Comparison of ENCODE assay signal across 8 cellular contexts in genomic region chr17:2050246-2050866, GRCh38. TPM values are rescaled to one million over a fixed set of nuclear protein-coding genes. Genes with fewer than 3 reads are reported as not detected.
DNase-seq lines count a peak whose midpoint lies in the region; ATAC-seq and TF ChIP-seq lines count a peak whose summit lies in the region.

No MANE protein-coding gene starts in this region.

- POLR2A ChIA-PET in activated naive CD8-positive, alpha-beta T cell treated with anti-CD3 and anti-CD28 coated beads, Interleukin-2, amount 10 ng/mL, durations not matched to agents 7 days and 5 days (lab: Charles Lee) = interaction anchor here (1.0 to 2.1 kb wide), 3 partner anchors 195 to 286 kb away, joined by 3 to 6 read pairs (median 5); partner anchors contain the start of gene TSR1

- H3K9me3 Mint-ChIP-seq in activated naive CD8-positive, alpha-beta T cell treated with anti-CD3 and anti-CD28 coated beads, Interleukin-2, amount 10 ng/mL, durations not matched to agents 7 days and 5 days = no peaks in the 10 kb centered on the region

- H3K36me3 ChIP-seq in RWPE2 (ENCODE audit: low read depth) (no peaks in the 10 kb centered on the region), left ventricle myocardium inferior (no peaks in the 10 kb centered on the region), psoas muscle (ENCODE audit: insufficient read depth in 1 of 2, low read depth in 1 of 2) (no peaks in the 10 kb centered on the region)

- no peaks in the 10 kb centered on the region for H3K4me1 ChIP-seq in RWPE2 (ENCODE audit: insufficient read depth, poor library complexity, severe bottlenecking)
- H3K4me1 ChIP-seq in left ventricle myocardium inferior = peaks cover 51% of the 10 kb centered on the region
- peaks cover 11% of the 10 kb centered on the region for H3K4me1 ChIP-seq in psoas muscle

- peaks cover 18% of the 10 kb centered on the region for H3K27me3 Mint-ChIP-seq in activated naive CD8-positive, alpha-beta T cell treated with anti-CD3 and anti-CD28 coated beads, Interleukin-2, amount 10 ng/mL, durations not matched to agents 7 days and 5 days

- no peak overlapping the region for H3K4me3 Mint-ChIP-seq in activated naive CD8-positive, alpha-beta T cell treated with anti-CD3 and anti-CD28 coated beads, Interleukin-2, amount 10 ng/mL, durations not matched to agents 7 days and 5 days

- H3K27me3 ChIP-seq in RWPE2 (ENCODE audit: insufficient read depth, poor library complexity, severe bottlenecking) (peaks cover 2% of the 10 kb centered on the region), left ventricle myocardium inferior (ENCODE audit: low read depth) (peaks cover 45% of the 10 kb centered on the region), psoas muscle (ENCODE audit: insufficient read depth in 3 of 3, low read length in 2 of 3) (peaks cover 0 to 34% (median 4%) of the 10 kb centered on the region in 3 donors)

- H3K9me3 ChIP-seq in RWPE2 (ENCODE audit: severe bottlenecking) (no peaks in the 10 kb centered on the region), left ventricle myocardium inferior (replicated peaks) (no peaks in the 10 kb centered on the region), psoas muscle (no peaks in the 10 kb centered on the region)

- H3K27ac Mint-ChIP-seq in activated naive CD8-positive, alpha-beta T cell treated with anti-CD3 and anti-CD28 coated beads, Interleukin-2, amount 10 ng/mL, durations not matched to agents 7 days and 5 days = no peak overlapping the region

- peak; percentile 30 for DNase-seq in NCI-H1092 treated with DMSO at 0.1 percent for 48 hours (lab: John Stamatoyannopoulos, UW)
- DNase-seq in NCI-H1092 (lab: John Stamatoyannopoulos, UW) = no peak
- peak; percentile 70 for DNase-seq in RWPE2 (ENCODE audit: low spot score)
- peak; percentile 85 for DNase-seq in activated naive CD8-positive, alpha-beta T cell treated with anti-CD3 and anti-CD28 coated beads, Interleukin-2, amount 10 ng/mL, durations not matched to agents 7 days and 5 days
- peak; percentile 64 for DNase-seq in left ventricle myocardium inferior
- peak; percentile 74 to 81 for DNase-seq in psoas muscle
- DNase-seq in inferior parietal cortex (ENCODE audit: extremely low spot score) = no peak

- intact Hi-C loops in left ventricle myocardium inferior (cut with micrococcal nuclease) (no loop called here), psoas muscle (cut with DNase I) (no loop called here)

- peak overlapping the region; percentile 79 for H3K4me3 ChIP-seq in RWPE2 (ENCODE audit: severe bottlenecking)
- peak overlapping the region; percentile 87 for H3K4me3 ChIP-seq in left ventricle myocardium inferior
- peak overlapping the region; percentile 70 for H3K4me3 ChIP-seq in psoas muscle

- TF ChIP-seq CTCF in RWPE2 (IDR thresholded peaks at IDR 0.05; ENCODE audit: poor library complexity, severe bottlenecking) = no peak
- TF ChIP-seq CTCF in left ventricle myocardium inferior (IDR thresholded peaks at IDR 0.05; ENCODE audit: borderline replicate concordance) = no peak
- TF ChIP-seq CTCF in psoas muscle (IDR thresholded peaks at IDR 0.05) = no peak

- no peaks in the 10 kb centered on the region for H3K36me3 Mint-ChIP-seq in activated naive CD8-positive, alpha-beta T cell treated with anti-CD3 and anti-CD28 coated beads, Interleukin-2, amount 10 ng/mL, durations not matched to agents 7 days and 5 days

- H3K27ac ChIP-seq in RWPE2 (ENCODE audit: poor library complexity, severe bottlenecking) = no peak overlapping the region
- H3K27ac ChIP-seq in left ventricle myocardium inferior (replicated peaks) = peak overlapping the region; percentile 48
- H3K27ac ChIP-seq in psoas muscle = no peak overlapping the region

- peaks cover 18% of the 10 kb centered on the region for H3K4me1 Mint-ChIP-seq in activated naive CD8-positive, alpha-beta T cell treated with anti-CD3 and anti-CD28 coated beads, Interleukin-2, amount 10 ng/mL, durations not matched to agents 7 days and 5 days

- 0 to 1% (median 1%) methylated on average over 18 to 72 of the region's 72 CpGs for whole genome bisulfite sequencing in psoas muscle, 3 donors

- ATAC-seq in HG03354 (IDR thresholded peaks at IDR 0.05; ENCODE audit: poor library complexity, severe bottlenecking, unreplicated experiment) (peak; percentile 8), RWPE2 (ENCODE audit: low read depth) (no peak), psoas muscle (peak; percentile 31 to 56 (median 50))
- peak; percentile 16 for ATAC-seq in activated naive CD8-positive, alpha-beta T cell treated with anti-CD3 and anti-CD28 coated beads, Interleukin-2, amount 10 ng/mL, durations not matched to agents 7 days and 5 days (ENCODE audit: low read depth)

RNA-seq across cellular contexts. Expression of gene HIC1, which starts 4.5 kb away (rescaled TPM):
- 10 to 100 TPM; 62.1 to 64.3 TPM for total RNA-seq in activated naive CD8-positive, alpha-beta T cell treated with anti-CD3 and anti-CD28 coated beads, Interleukin-2, amount 10 ng/mL, durations not matched to agents 7 days and 5 days
- total RNA-seq in left ventricle myocardium inferior (23.5 TPM), psoas muscle (10 to 100 TPM in 1 of 4 donors, 1 to 10 TPM in 3; 4.3 to 12.6 (median 9.4) TPM)
- 1 to 10 TPM; 2.0 to 3.5 (median 2.1) TPM for polyA plus RNA-seq in psoas muscle

RNA-seq across cellular contexts. Expression of gene OVCA2, which starts 8.5 kb away (rescaled TPM):
- 10 to 100 TPM; 32.0 to 35.5 TPM for total RNA-seq in activated naive CD8-positive, alpha-beta T cell treated with anti-CD3 and anti-CD28 coated beads, Interleukin-2, amount 10 ng/mL, durations not matched to agents 7 days and 5 days
- total RNA-seq in left ventricle myocardium inferior (16.6 TPM), psoas muscle (10 to 100 TPM; 10.1 to 23.0 (median 15.2) TPM)
- 10 to 100 TPM; 29.2 to 66.1 (median 33.4) TPM for polyA plus RNA-seq in psoas muscle

RNA-seq across cellular contexts. Expression of gene DPH1, which starts 20.4 kb away (rescaled TPM):
- 10 to 100 TPM; 45.7 to 46.4 TPM for total RNA-seq in activated naive CD8-positive, alpha-beta T cell treated with anti-CD3 and anti-CD28 coated beads, Interleukin-2, amount 10 ng/mL, durations not matched to agents 7 days and 5 days
- 29.1 TPM for total RNA-seq in left ventricle myocardium inferior
- total RNA-seq in psoas muscle = 10 to 100 TPM; 36.9 to 73.4 (median 45.5) TPM
- 10 to 100 TPM; 13.5 to 51.9 (median 39.2) TPM for polyA plus RNA-seq in psoas muscle

RNA-seq across cellular contexts. Expression of gene RTN4RL1, which starts 25.2 kb away (rescaled TPM):
- under 1 TPM; 0.22 to 0.45 TPM for total RNA-seq in activated naive CD8-positive, alpha-beta T cell treated with anti-CD3 and anti-CD28 coated beads, Interleukin-2, amount 10 ng/mL, durations not matched to agents 7 days and 5 days
- 4.0 TPM for total RNA-seq in left ventricle myocardium inferior
- total RNA-seq in psoas muscle = 1 to 10 TPM in 2 of 4 donors, under 1 TPM in 2; 0.65 to 1.7 (median 1.2) TPM
- 1 to 10 TPM in 1 of 3 donors, under 1 TPM in 2; 0.44 to 1.8 (median 0.70) TPM for polyA plus RNA-seq in psoas muscle

Comparison
In these comparisons a context has a peak if more than half of its experiments do, and no peak if none do; other contexts are left out.
1. DNase-seq: peak in NCI-H1092 treated with DMSO at 0.1 percent for 48 hours (single experiment), RWPE2 (single experiment), activated naive CD8-positive, alpha-beta T cell treated with anti-CD3 and anti-CD28 coated beads, Interleukin-2, amount 10 ng/mL, durations not matched to agents 7 days and 5 days (single experiment), left ventricle myocardium inferior (single experiment) and psoas muscle (2 of 2); none in NCI-H1092 (single experiment) and inferior parietal cortex (single experiment).
2. Peak in every context shown above with its lines, with median percentiles within 50 percentile points of each other: H3K4me3 ChIP-seq.